Comparison of ENCODE assay signal across 8 cellular contexts in the genomic region with DNA sequence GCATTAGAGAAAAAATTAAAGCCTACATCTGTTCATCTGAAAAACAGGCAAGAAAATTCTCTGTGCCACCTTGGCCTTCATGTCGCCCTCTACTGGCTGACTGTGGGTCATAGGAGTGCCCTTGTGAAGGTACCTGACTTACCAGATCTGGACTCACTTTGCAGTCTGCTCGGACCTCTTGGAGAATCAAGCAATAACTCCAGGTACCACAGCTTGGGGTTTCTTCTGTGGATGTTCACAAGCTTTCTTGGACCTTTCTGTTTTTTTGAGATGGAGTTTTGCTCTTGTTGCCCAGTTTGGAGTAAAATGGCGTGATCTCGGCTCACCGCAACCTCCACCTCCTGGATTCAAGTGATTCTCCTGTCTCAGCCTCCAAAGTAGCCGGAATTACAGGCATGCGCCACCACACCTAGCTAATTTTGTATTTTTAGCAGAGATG.
DNase-seq lines count a peak whose midpoint lies in the region; ATAC-seq and TF ChIP-seq lines count a peak whose summit lies in the region.
"Had no signal": no experiment of that assay in that cellular context is flagged by ENCODE, and none has a peak within 500 bp of the region (broad histone marks: within the 10 kb centered on the region; RNA-seq: fewer than 3 reads in every experiment).

No MANE protein-coding gene starts in this region.

- H3K9ac ChIP-seq in OCI-LY1 (ENCODE audit: low read length), result no peak overlapping the region

- DNase-seq in GM13977 (ENCODE audit: low spot score) (peak; percentile 56), brain microvascular endothelial cell (no peak), NCI-H1930 (lab: John Stamatoyannopoulos, UW) (no peak), COR-L47 (lab: John Stamatoyannopoulos, UW) (no peak)
- DNase-seq in stimulated activated CD4-positive, alpha-beta T cell treated with anti-CD3 and anti-CD28 coated beads, TNF-alpha, amount 100 ng/mL, for 24 hours (ENCODE audit: low read depth in 3 of 3), result peak; percentile 8 to 44 (median 13)
- DNase-seq: activated naive CD8-positive, alpha-beta T cell treated with anti-CD3 and anti-CD28 coated beads, Interleukin-2, amount 10 ng/mL, durations not matched to agents 7 days and 5 days had no signal

- TF ChIP-seq CTCF in GM13977 (IDR thresholded peaks at IDR 0.05; ENCODE audit: extremely low read depth, insufficient read depth, missing control alignments) (peak; percentile 79), OCI-LY1 (IDR thresholded peaks at IDR 0.05; ENCODE audit: low read length) (peak; percentile 57), brain microvascular endothelial cell (IDR thresholded peaks at IDR 0.05; ENCODE audit: low read depth, low read length, missing control alignments) (peak; percentile 12)

- H3K27me3 ChIP-seq in OCI-LY1 (ENCODE audit: insufficient read depth, low read length), result no peaks in the 10 kb centered on the region
- no peaks in the 10 kb centered on the region for H3K27me3 ChIP-seq in brain microvascular endothelial cell (replicated peaks)

- no peak overlapping the region for H3K4me3 ChIP-seq in OCI-LY1 (ENCODE audit: low read depth, low read length, poor library complexity, severe bottlenecking)
- H3K4me3 ChIP-seq in brain microvascular endothelial cell (ENCODE audit: low read depth, low read length), result no peak overlapping the region

- no peak overlapping the region for H2AFZ ChIP-seq in OCI-LY1 (ENCODE audit: low read length)

- no peaks in the 10 kb centered on the region for H3F3A ChIP-seq in OCI-LY1 (ENCODE audit: insufficient read depth, low read length)

- H3K27ac ChIP-seq in OCI-LY1 (ENCODE audit: low read depth, low read length, poor library complexity, severe bottlenecking), result no peak overlapping the region
- H3K27ac ChIP-seq in brain microvascular endothelial cell, result no peak overlapping the region

- H3K4me1 ChIP-seq in OCI-LY1 (ENCODE audit: insufficient read depth, low read length, severe bottlenecking), result no peaks in the 10 kb centered on the region

- no peak for ATAC-seq in GM21367 (IDR thresholded peaks at IDR 0.05; ENCODE audit: unreplicated experiment)

- H3K36me3 ChIP-seq in OCI-LY1 (ENCODE audit: insufficient read depth, low read length), result no peaks in the 10 kb centered on the region
- H3K36me3 ChIP-seq in brain microvascular endothelial cell (replicated peaks), result no peaks in the 10 kb centered on the region

- H3K9me2 ChIP-seq in OCI-LY1 (ENCODE audit: low read depth, low read length), result no peaks in the 10 kb centered on the region

- H4K20me1 ChIP-seq in OCI-LY1 (ENCODE audit: insufficient read depth, low read length), result no peaks in the 10 kb centered on the region

- no peaks in the 10 kb centered on the region for H3K79me2 ChIP-seq in OCI-LY1 (ENCODE audit: insufficient read depth, low read length)

- no peak overlapping the region for H3K4me2 ChIP-seq in OCI-LY1 (ENCODE audit: low read length)

- no peaks in the 10 kb centered on the region for H3K9me3 ChIP-seq in OCI-LY1 (ENCODE audit: low read length)

- in situ Hi-C loops in GM13977 (cut with MboI; ENCODE audit: low pct_unique_long_range_greater_than_20kb, low sequenced_read_pairs, unreplicated experiment), result loop anchor here (25.0 kb wide), 2 partner anchors 666 to 916 kb away; no protein-coding TSS in a partner anchor
- in situ Hi-C loops in brain microvascular endothelial cell (cut with HindIII; ENCODE audit: low pct_ligation_motif_present, low sequenced_read_pairs), result no loop called here

Comparison
In these comparisons a context has a peak if more than half of its experiments do, and no peak if none do; other contexts are left out.
1. DNase-seq: peak in GM13977 (single experiment) and stimulated activated CD4-positive, alpha-beta T cell treated with anti-CD3 and anti-CD28 coated beads, TNF-alpha, amount 100 ng/mL, for 24 hours (3 of 3); none in brain microvascular endothelial cell (single experiment), NCI-H1930 (0 of 2) and COR-L47 (single experiment).
2. CTCF ChIP-seq: peak in every context shown above with its lines; median percentile 79 in GM13977; 57 in OCI-LY1; 12 in brain microvascular endothelial cell.